Comparison of ENCODE assay signal across 1 cellular context in the genomic region with DNA sequence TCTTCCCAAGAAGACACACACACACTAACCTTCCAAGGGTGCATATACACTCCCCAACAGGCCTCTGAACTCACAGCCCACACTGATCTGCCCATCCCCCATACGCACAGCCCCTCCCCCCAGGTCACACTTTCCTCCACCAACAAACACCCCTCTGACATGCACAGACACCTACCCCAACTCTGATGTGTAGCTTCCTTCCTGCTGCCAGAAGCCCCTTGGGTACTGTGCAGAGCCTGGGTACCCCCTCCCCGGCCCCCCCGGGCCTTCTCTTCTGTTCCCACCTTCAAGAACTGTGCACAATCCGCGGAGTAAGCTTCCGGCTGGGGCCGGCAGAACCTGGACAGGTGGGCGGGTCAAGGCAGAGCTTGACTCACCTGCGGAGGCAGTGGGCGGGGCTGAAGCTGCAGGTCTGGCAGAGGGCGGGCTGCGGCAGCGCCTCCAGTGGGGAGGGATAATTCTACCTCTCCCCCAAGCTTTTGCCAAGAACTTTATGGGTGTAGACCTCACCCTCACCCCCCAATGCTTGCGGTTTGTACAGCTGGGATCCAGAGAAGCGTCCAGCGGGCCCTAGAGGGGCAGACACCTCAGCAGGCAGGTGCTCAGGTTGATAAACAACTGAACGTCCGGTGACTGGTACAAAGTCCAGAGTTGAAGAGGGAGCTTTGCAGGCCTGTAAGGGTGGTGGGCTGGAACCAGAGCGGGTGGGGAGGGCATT.
TF ChIP-seq lines count a peak whose summit lies in the region.

A gene (minus strand): TSS at position 313 of the 718 bp plus-strand sequence. CDS start 2,311 bp downstream, outside the sequence.

TF ChIP-seq in H1, 55 proteins besides CTCF, POLR2A, EP300 and RAD21:
- TF ChIP-seq TCF12 (IDR thresholded peaks at IDR 0.05; ENCODE audit: low read depth, low read length) (0 out of 2 replicates have a peak, but pooled peaks have one; percentile 53), KDM1A (IDR thresholded peaks at IDR 0.05; ENCODE audit: borderline replicate concordance, low read length) (peak; percentile 13; the same call in 1 of the 2 replicates), EZH2 (IDR thresholded peaks at IDR 0.05; ENCODE audit: low read depth, low read length, severe bottlenecking) (no peak), BCL11A (IDR thresholded peaks at IDR 0.05; ENCODE audit: low read depth in 2 of 2, low read length in 2 of 2) (no peak), RXRA (IDR thresholded peaks at IDR 0.05; ENCODE audit: insufficient read depth, low read depth, low read length) (no peak), CHD1 (IDR thresholded peaks at IDR 0.05; ENCODE audit: low read depth, low read length) (no peak), KDM4A (IDR thresholded peaks at IDR 0.05; ENCODE audit: low read depth, low read length, severe bottlenecking) (peak; percentile 52), CTBP2 (IDR thresholded peaks at IDR 0.05; ENCODE audit: borderline replicate concordance, insufficient read depth, insufficient read length, low read length) (no peak), SRF (IDR thresholded peaks at IDR 0.05; ENCODE audit: low read depth, low read length) (no peak), SP4 (IDR thresholded peaks at IDR 0.05; ENCODE audit: low read length) (peak; percentile 75; the same call in 1 of the 2 replicates), CEBPB (IDR thresholded peaks at IDR 0.05; ENCODE audit: low read depth, low read length) (no peak), ASH2L (IDR thresholded peaks at IDR 0.05; ENCODE audit: low read length) (peak; percentile 94), POLR2AphosphoS5 (IDR thresholded peaks at IDR 0.05; ENCODE audit: low read depth, low read length) (no peak), CHD2 (IDR thresholded peaks at IDR 0.05; ENCODE audit: low read length) (0 out of 2 replicates have a peak, but pooled peaks have one; percentile 14), HDAC2 (IDR thresholded peaks at IDR 0.05; ENCODE audit: borderline replicate concordance in 1 of 2, low read depth in 2 of 2, low read length in 2 of 2) (0 out of 4 replicates have a peak, but pooled peaks of 1 of the 2 experiments have one; percentile 22), TAF1 (IDR thresholded peaks at IDR 0.05; ENCODE audit: low read depth, low read length) (peak; percentile 51; the same call in 1 of the 2 replicates), TEAD4 (IDR thresholded peaks at IDR 0.05; ENCODE audit: low read depth, low read length) (no peak), SIN3A (conservative IDR thresholded peaks at IDR 0.05 in 1 of 2, IDR thresholded peaks at IDR 0.05 in 1 of 2; ENCODE audit: low read depth in 1 of 2, low read length in 2 of 2) (peak in 1 of 2 experiments; percentile 77; a peak in 1 of 4 replicates), CBX5 (IDR thresholded peaks at IDR 0.05; ENCODE audit: low read depth, low read length) (no peak), MAFK (IDR thresholded peaks at IDR 0.05; ENCODE audit: low read depth, low read length) (no peak), FOSL1 (IDR thresholded peaks at IDR 0.05; ENCODE audit: insufficient read depth, low read depth, low read length) (no peak), NANOG (IDR thresholded peaks at IDR 0.05; ENCODE audit: insufficient read depth, low read depth, low read length, poor library complexity, severe bottlenecking) (no peak), JUN (IDR thresholded peaks at IDR 0.05; ENCODE audit: low read depth, low read length) (no peak), JUND (IDR thresholded peaks at IDR 0.05; ENCODE audit: low read length) (peak; percentile 36; the same call in 1 of the 2 replicates), HDAC6 (IDR thresholded peaks at IDR 0.05; ENCODE audit: low read depth, low read length) (no peak), SP1 (IDR thresholded peaks at IDR 0.05; ENCODE audit: low read depth, low read length) (0 out of 2 replicates have a peak, but pooled peaks have one; percentile 39), POU5F1 (IDR thresholded peaks at IDR 0.05; ENCODE audit: low read depth, low read length) (peak; percentile 83), BACH1 (IDR thresholded peaks at IDR 0.05; ENCODE audit: low read length) (no peak)
- TF ChIP-seq, protein P1, sequence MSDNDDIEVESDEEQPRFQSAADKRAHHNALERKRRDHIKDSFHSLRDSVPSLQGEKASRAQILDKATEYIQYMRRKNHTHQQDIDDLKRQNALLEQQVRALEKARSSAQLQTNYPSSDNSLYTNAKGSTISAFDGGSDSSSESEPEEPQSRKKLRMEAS (IDR thresholded peaks at IDR 0.05), result no peak; the same call in 1 of the 2 replicates
- TF ChIP-seq, protein P2, sequence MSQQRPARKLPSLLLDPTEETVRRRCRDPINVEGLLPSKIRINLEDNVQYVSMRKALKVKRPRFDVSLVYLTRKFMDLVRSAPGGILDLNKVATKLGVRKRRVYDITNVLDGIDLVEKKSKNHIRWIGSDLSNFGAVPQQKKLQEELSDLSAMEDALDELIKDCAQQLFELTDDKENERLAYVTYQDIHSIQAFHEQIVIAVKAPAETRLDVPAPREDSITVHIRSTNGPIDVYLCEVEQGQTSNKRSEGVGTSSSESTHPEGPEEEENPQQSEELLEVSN (IDR thresholded peaks at IDR 0.05), result 0 out of 2 replicates have a peak, but pooled peaks have one; percentile 29
- TF ChIP-seq, protein P3, sequence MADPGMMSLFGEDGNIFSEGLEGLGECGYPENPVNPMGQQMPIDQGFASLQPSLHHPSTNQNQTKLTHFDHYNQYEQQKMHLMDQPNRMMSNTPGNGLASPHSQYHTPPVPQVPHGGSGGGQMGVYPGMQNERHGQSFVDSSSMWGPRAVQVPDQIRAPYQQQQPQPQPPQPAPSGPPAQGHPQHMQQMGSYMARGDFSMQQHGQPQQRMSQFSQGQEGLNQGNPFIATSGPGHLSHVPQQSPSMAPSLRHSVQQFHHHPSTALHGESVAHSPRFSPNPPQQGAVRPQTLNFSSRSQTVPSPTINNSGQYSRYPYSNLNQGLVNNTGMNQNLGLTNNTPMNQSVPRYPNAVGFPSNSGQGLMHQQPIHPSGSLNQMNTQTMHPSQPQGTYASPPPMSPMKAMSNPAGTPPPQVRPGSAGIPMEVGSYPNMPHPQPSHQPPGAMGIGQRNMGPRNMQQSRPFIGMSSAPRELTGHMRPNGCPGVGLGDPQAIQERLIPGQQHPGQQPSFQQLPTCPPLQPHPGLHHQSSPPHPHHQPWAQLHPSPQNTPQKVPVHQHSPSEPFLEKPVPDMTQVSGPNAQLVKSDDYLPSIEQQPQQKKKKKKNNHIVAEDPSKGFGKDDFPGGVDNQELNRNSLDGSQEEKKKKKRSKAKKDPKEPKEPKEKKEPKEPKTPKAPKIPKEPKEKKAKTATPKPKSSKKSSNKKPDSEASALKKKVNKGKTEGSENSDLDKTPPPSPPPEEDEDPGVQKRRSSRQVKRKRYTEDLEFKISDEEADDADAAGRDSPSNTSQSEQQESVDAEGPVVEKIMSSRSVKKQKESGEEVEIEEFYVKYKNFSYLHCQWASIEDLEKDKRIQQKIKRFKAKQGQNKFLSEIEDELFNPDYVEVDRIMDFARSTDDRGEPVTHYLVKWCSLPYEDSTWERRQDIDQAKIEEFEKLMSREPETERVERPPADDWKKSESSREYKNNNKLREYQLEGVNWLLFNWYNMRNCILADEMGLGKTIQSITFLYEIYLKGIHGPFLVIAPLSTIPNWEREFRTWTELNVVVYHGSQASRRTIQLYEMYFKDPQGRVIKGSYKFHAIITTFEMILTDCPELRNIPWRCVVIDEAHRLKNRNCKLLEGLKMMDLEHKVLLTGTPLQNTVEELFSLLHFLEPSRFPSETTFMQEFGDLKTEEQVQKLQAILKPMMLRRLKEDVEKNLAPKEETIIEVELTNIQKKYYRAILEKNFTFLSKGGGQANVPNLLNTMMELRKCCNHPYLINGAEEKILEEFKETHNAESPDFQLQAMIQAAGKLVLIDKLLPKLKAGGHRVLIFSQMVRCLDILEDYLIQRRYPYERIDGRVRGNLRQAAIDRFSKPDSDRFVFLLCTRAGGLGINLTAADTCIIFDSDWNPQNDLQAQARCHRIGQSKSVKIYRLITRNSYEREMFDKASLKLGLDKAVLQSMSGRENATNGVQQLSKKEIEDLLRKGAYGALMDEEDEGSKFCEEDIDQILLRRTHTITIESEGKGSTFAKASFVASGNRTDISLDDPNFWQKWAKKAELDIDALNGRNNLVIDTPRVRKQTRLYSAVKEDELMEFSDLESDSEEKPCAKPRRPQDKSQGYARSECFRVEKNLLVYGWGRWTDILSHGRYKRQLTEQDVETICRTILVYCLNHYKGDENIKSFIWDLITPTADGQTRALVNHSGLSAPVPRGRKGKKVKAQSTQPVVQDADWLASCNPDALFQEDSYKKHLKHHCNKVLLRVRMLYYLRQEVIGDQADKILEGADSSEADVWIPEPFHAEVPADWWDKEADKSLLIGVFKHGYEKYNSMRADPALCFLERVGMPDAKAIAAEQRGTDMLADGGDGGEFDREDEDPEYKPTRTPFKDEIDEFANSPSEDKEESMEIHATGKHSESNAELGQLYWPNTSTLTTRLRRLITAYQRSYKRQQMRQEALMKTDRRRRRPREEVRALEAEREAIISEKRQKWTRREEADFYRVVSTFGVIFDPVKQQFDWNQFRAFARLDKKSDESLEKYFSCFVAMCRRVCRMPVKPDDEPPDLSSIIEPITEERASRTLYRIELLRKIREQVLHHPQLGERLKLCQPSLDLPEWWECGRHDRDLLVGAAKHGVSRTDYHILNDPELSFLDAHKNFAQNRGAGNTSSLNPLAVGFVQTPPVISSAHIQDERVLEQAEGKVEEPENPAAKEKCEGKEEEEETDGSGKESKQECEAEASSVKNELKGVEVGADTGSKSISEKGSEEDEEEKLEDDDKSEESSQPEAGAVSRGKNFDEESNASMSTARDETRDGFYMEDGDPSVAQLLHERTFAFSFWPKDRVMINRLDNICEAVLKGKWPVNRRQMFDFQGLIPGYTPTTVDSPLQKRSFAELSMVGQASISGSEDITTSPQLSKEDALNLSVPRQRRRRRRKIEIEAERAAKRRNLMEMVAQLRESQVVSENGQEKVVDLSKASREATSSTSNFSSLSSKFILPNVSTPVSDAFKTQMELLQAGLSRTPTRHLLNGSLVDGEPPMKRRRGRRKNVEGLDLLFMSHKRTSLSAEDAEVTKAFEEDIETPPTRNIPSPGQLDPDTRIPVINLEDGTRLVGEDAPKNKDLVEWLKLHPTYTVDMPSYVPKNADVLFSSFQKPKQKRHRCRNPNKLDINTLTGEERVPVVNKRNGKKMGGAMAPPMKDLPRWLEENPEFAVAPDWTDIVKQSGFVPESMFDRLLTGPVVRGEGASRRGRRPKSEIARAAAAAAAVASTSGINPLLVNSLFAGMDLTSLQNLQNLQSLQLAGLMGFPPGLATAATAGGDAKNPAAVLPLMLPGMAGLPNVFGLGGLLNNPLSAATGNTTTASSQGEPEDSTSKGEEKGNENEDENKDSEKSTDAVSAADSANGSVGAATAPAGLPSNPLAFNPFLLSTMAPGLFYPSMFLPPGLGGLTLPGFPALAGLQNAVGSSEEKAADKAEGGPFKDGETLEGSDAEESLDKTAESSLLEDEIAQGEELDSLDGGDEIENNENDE (IDR thresholded peaks at IDR 0.05; ENCODE audit: insufficient replicate concordance, low read length), result no peak
- TF ChIP-seq, protein P4, sequence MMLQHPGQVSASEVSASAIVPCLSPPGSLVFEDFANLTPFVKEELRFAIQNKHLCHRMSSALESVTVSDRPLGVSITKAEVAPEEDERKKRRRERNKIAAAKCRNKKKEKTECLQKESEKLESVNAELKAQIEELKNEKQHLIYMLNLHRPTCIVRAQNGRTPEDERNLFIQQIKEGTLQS (IDR thresholded peaks at IDR 0.05; ENCODE audit: insufficient read depth, low read depth, low read length), result no peak
